13 cellular contexts compared by ENCODE assay signal in the genomic region with DNA sequence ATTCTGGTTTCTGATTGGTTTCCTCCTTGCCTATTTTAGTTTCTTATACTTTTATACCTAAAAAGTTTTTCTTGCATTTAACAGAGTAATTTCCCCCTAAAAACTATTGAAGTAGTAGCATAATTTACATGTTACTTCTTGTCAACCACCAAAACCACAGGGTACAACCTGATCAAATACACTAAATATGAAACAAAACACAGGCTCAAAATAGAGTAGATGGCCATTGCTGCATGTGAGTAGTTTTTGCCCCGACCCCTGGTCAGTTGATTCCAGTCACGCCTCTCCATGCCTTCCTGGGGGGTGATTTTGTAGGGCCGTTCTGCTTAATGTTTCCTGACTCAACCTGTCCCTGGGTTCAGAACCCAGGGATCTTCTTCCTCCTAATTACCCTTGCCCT.
DNase-seq lines count a peak whose midpoint lies in the region; ATAC-seq and TF ChIP-seq lines count a peak whose summit lies in the region.
"Had no signal": no experiment of that assay in that cellular context is flagged by ENCODE, and none has a peak within 500 bp of the region (broad histone marks: within the 10 kb centered on the region; RNA-seq: fewer than 3 reads in every experiment).

No MANE protein-coding gene starts in this region.

- H3K79me2 ChIP-seq in mammary epithelial cell (ENCODE audit: insufficient read depth, low read length) = no peaks in the 10 kb centered on the region
- no peaks in the 10 kb centered on the region for H3K79me2 ChIP-seq in PC-9 (ENCODE audit: low read depth)

- H3K4me3 Mint-ChIP-seq in activated T-cell treated with anti-CD3 and anti-CD28 coated beads, Interleukin-2, amount 50 U/mL, for 4 hours = no peak overlapping the region
- H3K4me3 Mint-ChIP-seq: brain; stimulated activated naive CD8-positive, alpha-beta T cell treated with anti-CD3 and anti-CD28 coated beads, Interleukin-15, amount 100 ng/mL, for 72 hours had no signal

- TF ChIP-seq CTCF in mammary epithelial cell (conservative IDR thresholded peaks at IDR 0.05 in 1 of 2, IDR thresholded peaks at IDR 0.05 in 1 of 2; ENCODE audit: extremely low read depth in 1 of 2, insufficient read depth in 1 of 2, low read depth in 1 of 2, low read length in 2 of 2) (no peak), breast epithelium (IDR thresholded peaks at IDR 0.05) (no peak), PC-9 (conservative IDR thresholded peaks at IDR 0.05) (no peak)

- H3K9me3 Mint-ChIP-seq in activated T-cell treated with anti-CD3 and anti-CD28 coated beads, Interleukin-2, amount 50 U/mL, for 4 hours = no peaks in the 10 kb centered on the region
- H3K9me3 Mint-ChIP-seq: stimulated activated naive CD8-positive, alpha-beta T cell treated with anti-CD3 and anti-CD28 coated beads, Interleukin-15, amount 100 ng/mL, for 72 hours had no signal

- H3K27me3 ChIP-seq in mammary epithelial cell (ENCODE audit: insufficient read depth, low read length) = no peaks in the 10 kb centered on the region
- no peaks in the 10 kb centered on the region for H3K27me3 ChIP-seq in breast epithelium
- peaks cover 5% of the 10 kb centered on the region; the same call in 1 of the 2 replicates for H3K27me3 ChIP-seq in PC-9 (ENCODE audit: insufficient read depth, low read depth)

- in situ Hi-C loops in mammary epithelial cell (cut with MboI; ENCODE audit: low sequenced_read_pairs in 2 of 2) = no loop called here

- 50% methylated on average over 3 of the region's 3 CpGs for WGBS in mammary epithelial cell (ENCODE audit: low coverage, missing lambda C conversion rate)

- POLR2A ChIA-PET in PC-9 (lab: Charles Lee; ENCODE audit: unreplicated experiment) = no interaction called here

- H3K4me2 ChIP-seq in mammary epithelial cell (ENCODE audit: insufficient read depth, low read depth, low read length) (peak overlapping the region; percentile 27), PC-9 (no peak overlapping the region)

- H3K4me1 Mint-ChIP-seq in activated T-cell treated with anti-CD3 and anti-CD28 coated beads, Interleukin-2, amount 50 U/mL, for 4 hours (ENCODE audit: low read depth) = peaks cover 35% of the 10 kb centered on the region

- no peaks in the 10 kb centered on the region for H3F3A ChIP-seq in PC-9 (ENCODE audit: insufficient read depth, low read depth)

- ATAC-seq in HG02798 (IDR thresholded peaks at IDR 0.05; ENCODE audit: poor library complexity, unreplicated experiment) (peak; percentile 80), HG03565 (IDR thresholded peaks at IDR 0.05; ENCODE audit: unreplicated experiment) (peak; percentile 82)
- ATAC-seq in activated T-cell treated with anti-CD3 and anti-CD28 coated beads, Interleukin-2, amount 50 U/mL, for 4 hours = no peak
- ATAC-seq: stimulated activated naive CD8-positive, alpha-beta T cell treated with anti-CD3 and anti-CD28 coated beads, Interleukin-15, amount 100 ng/mL, for 72 hours had no signal

- H3K4me1 ChIP-seq in mammary epithelial cell (ENCODE audit: insufficient read depth, low read length) (peaks cover 38% of the 10 kb centered on the region), breast epithelium (no peaks in the 10 kb centered on the region), PC-9 (replicated peaks; ENCODE audit: insufficient read depth) (no peaks in the 10 kb centered on the region)

- H2AFZ ChIP-seq in mammary epithelial cell (ENCODE audit: low read depth, low read length) = no peak overlapping the region
- H2AFZ ChIP-seq in PC-9 = no peak overlapping the region

- TF ChIP-seq POLR2A in breast epithelium (IDR thresholded peaks at IDR 0.05) = no peak

- H3K9ac ChIP-seq in mammary epithelial cell (ENCODE audit: insufficient read depth, low read length) = no peak overlapping the region

- intact Hi-C loops in mammary epithelial cell (cut with micrococcal nuclease) (loop anchor here (5.0 kb wide), 1 partner anchor 61 kb away; no protein-coding TSS in a partner anchor), breast epithelium (cut with DNase I; ENCODE audit: low total_unique reads) (no loop called here), PC-9 (cut with micrococcal nuclease; ENCODE audit: unreplicated experiment) (no loop called here)

- peaks cover 31% of the 10 kb centered on the region for H3K36me3 Mint-ChIP-seq in activated T-cell treated with anti-CD3 and anti-CD28 coated beads, Interleukin-2, amount 50 U/mL, for 4 hours (ENCODE audit: insufficient read depth)

- no TSS peak for BruUV-seq in mammary epithelial cell (replicated peaks; lab: Mats Ljungman, UMichigan)
- BruUV-seq in PC-9 (replicated peaks; lab: Mats Ljungman, UMichigan) = no TSS peak

- no peaks in the 10 kb centered on the region for H3K36me3 ChIP-seq in mammary epithelial cell (ENCODE audit: insufficient read depth, low read length)
- no peaks in the 10 kb centered on the region for H3K36me3 ChIP-seq in breast epithelium
- no peaks in the 10 kb centered on the region for H3K36me3 ChIP-seq in PC-9 (ENCODE audit: low read depth)

- H3K27me3 Mint-ChIP-seq in activated T-cell treated with anti-CD3 and anti-CD28 coated beads, Interleukin-2, amount 50 U/mL, for 4 hours (ENCODE audit: low read depth) = no peaks in the 10 kb centered on the region
- H3K27me3 Mint-ChIP-seq: stimulated activated naive CD8-positive, alpha-beta T cell treated with anti-CD3 and anti-CD28 coated beads, Interleukin-15, amount 100 ng/mL, for 72 hours had no signal

- H3K9me2 ChIP-seq in PC-9 (ENCODE audit: insufficient read depth) = no peaks in the 10 kb centered on the region

- H4K20me1 ChIP-seq in mammary epithelial cell (ENCODE audit: insufficient read depth, low read length) = no peaks in the 10 kb centered on the region
- no peaks in the 10 kb centered on the region for H4K20me1 ChIP-seq in PC-9 (ENCODE audit: insufficient read depth)

- no peak for DNase-seq in mammary epithelial cell
- no peak for DNase-seq in breast epithelium (ENCODE audit: low spot score in 2 of 2)
- no peak for DNase-seq in RKO (ENCODE audit: low spot score)
- DNase-seq in dermis blood vessel endothelial cell = no peak
- DNase-seq in activated T-cell treated with anti-CD3 and anti-CD28 coated beads, Interleukin-2, amount 50 U/mL, for 4 hours = no peak
- no peak for DNase-seq in PC-9
- DNase-seq: NCI-H187; stimulated activated naive CD8-positive, alpha-beta T cell treated with anti-CD3 and anti-CD28 coated beads, Interleukin-15, amount 100 ng/mL, for 72 hours; T1000 had no signal

- CTCF ChIA-PET in mammary epithelial cell (lab: Charles Lee; ENCODE audit: low non-redundant PET) (no interaction called here), PC-9 (lab: Charles Lee) (no interaction called here)

- H3K27ac ChIP-seq in mammary epithelial cell (ENCODE audit: insufficient read depth, low read depth, low read length) (no peak overlapping the region), breast epithelium (no peak overlapping the region), PC-9 (no peak overlapping the region)
- H3K27ac ChIP-seq: 22Rv1 had no signal

- dilution Hi-C loops in mammary epithelial cell (cut with HindIII; ENCODE audit: low sequenced_read_pairs) = no loop called here

- H3K4me3 ChIP-seq in mammary epithelial cell (replicated peaks in 1 of 3; ENCODE audit: insufficient read depth in 1 of 3, low read depth in 2 of 3, low read length in 3 of 3) (no peak overlapping the region), breast epithelium (no peak overlapping the region), PC-9 (no peak overlapping the region)

- H3K9me3 ChIP-seq in mammary epithelial cell (replicated peaks; ENCODE audit: insufficient read depth, low read length) (no peaks in the 10 kb centered on the region), breast epithelium (no peaks in the 10 kb centered on the region), PC-9 (ENCODE audit: insufficient read depth, low read depth) (no peaks in the 10 kb centered on the region)

Comparison
In these comparisons a context has a peak if more than half of its experiments do, and no peak if none do; other contexts are left out.
1. ATAC-seq: peak in HG02798 (single experiment) and HG03565 (single experiment); none in activated T-cell treated with anti-CD3 and anti-CD28 coated beads, Interleukin-2, amount 50 U/mL, for 4 hours (0 of 2).